ENCODE assay signal across 2 cellular contexts in genomic region chr12:56704522-56704921, GRCh38. TPM values are rescaled to one million over a fixed set of nuclear protein-coding genes. Genes with fewer than 3 reads are reported as not detected.
"Had no signal": no experiment of that assay in that cellular context is flagged by ENCODE, and none has a peak within 500 bp of the region (broad histone marks: within the 10 kb centered on the region; RNA-seq: fewer than 3 reads in every experiment).

No MANE protein-coding gene starts in this region.

RNA-seq across cellular contexts. Expression of gene HSD17B6, which starts 58.6 kb away (rescaled TPM):
- total RNA-seq: endothelial cell of umbilical vein, glomerular endothelial cell had no signal
